ENCODE assay signal across 14 cellular contexts in the genomic region with DNA sequence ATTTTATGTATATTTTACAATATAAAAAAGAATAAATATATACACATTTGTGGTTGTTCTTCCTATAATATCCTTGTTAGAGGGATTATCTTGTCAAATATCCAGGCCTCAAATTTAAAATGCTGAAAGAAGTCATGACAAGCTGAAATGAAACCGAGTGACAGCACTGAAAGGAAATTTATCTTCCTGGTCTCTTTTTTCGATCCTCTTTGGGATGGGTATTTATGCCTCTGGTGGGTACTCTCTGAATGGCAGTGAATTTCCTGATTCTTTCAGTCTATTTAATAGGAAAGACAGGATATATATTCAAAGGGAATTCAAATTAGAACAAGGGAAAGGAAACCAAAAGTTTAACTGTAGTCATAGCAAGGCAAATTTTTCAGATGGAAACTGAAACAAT.
"Had no signal": no experiment of that assay in that cellular context is flagged by ENCODE, and none has a peak within 500 bp of the region (broad histone marks: within the 10 kb centered on the region; RNA-seq: fewer than 3 reads in every experiment).

No MANE protein-coding gene starts in this region.

- H3K9me3 Mint-ChIP-seq: stimulated activated naive CD8-positive, alpha-beta T cell treated with anti-CD3 and anti-CD28 coated beads, Interleukin-15, Interleukin-2, amounts not matched to agents 100 ng/mL and 50 ng/mL, for 24 hours had no signal

- H3K36me3 ChIP-seq: adrenal gland had no signal

- H3K27ac ChIP-seq: adrenal gland, testis had no signal

- H3K27me3 Mint-ChIP-seq: naive B cell; stimulated activated naive CD8-positive, alpha-beta T cell treated with anti-CD3 and anti-CD28 coated beads, Interleukin-15, Interleukin-2, amounts not matched to agents 100 ng/mL and 50 ng/mL, for 24 hours had no signal

- H3K27ac Mint-ChIP-seq: stimulated activated naive CD8-positive, alpha-beta T cell treated with anti-CD3 and anti-CD28 coated beads, Interleukin-15, Interleukin-2, amounts not matched to agents 100 ng/mL and 50 ng/mL, for 24 hours had no signal

- H3K4me1 ChIP-seq: adrenal gland, testis had no signal

- DNase-seq: activated CD4-positive, alpha-beta T cell treated with anti-CD3 and anti-CD28 coated beads, Interleukin-2, amount 50 U/mL, for 1 hour; activated CD4-positive, CD25-positive, alpha-beta regulatory T cell; activated naive CD4-positive, alpha-beta T cell treated with anti-CD3 and anti-CD28 coated beads, Interleukin-2, amount 50 U/mL, for 16 hours; activated T-cell treated with anti-CD3 and anti-CD28 coated beads, Interleukin-2, amount 50 U/mL, for 1 hour; adrenal gland; central memory CD4-positive, alpha-beta T cell; head of caudate nucleus; left colon; naive B cell; nucleus accumbens; stimulated activated CD4-positive, alpha-beta T cell treated with anti-CD3 and anti-CD28 coated beads, Interleukin-4, amount 100 ng/mL, for 24 hours; testis had no signal

- H3K4me3 Mint-ChIP-seq: naive B cell; stimulated activated naive CD8-positive, alpha-beta T cell treated with anti-CD3 and anti-CD28 coated beads, Interleukin-15, Interleukin-2, amounts not matched to agents 100 ng/mL and 50 ng/mL, for 24 hours had no signal

- H3K4me3 ChIP-seq: adrenal gland, lung, testis had no signal

- H3K27me3 ChIP-seq: adrenal gland, testis had no signal

- H3K9me3 ChIP-seq: adrenal gland, testis had no signal
